Comparison of ENCODE assay signal across 2 cellular contexts in genomic region chr21:36422279-36423098, GRCh38.
A peak's percentile ranks its signal among the peaks of the same experiment; 100 is the strongest.
TF ChIP-seq lines count a peak whose summit lies in the region.

No MANE protein-coding gene starts in this region.

TF ChIP-seq in GM23338, 12 proteins besides CTCF, POLR2A, EP300 and RAD21:
- no peak for TF ChIP-seq REST (IDR thresholded peaks at IDR 0.05; ENCODE audit: unreplicated experiment)

TF ChIP-seq in GM12878, 131 proteins besides CTCF, POLR2A, EP300 and RAD21:
- TF ChIP-seq SMC3 (IDR thresholded peaks at IDR 0.05; ENCODE audit: borderline replicate concordance, low read length) (peak; percentile 52; the same call in 1 of the 2 replicates), IRF4 (IDR thresholded peaks at IDR 0.05; ENCODE audit: low read depth, low read length) (no peak), ZNF207 (IDR thresholded peaks at IDR 0.05; ENCODE audit: borderline replicate concordance) (peak; percentile 29; the same call in 1 of the 2 replicates), BHLHE40 (IDR thresholded peaks at IDR 0.05; ENCODE audit: borderline replicate concordance in 1 of 2, low read depth in 2 of 2, low read length in 1 of 2) (peak in 1 of 2 experiments; percentile 48; a peak in 1 of 4 replicates), CUX1 (IDR thresholded peaks at IDR 0.05; ENCODE audit: insufficient replicate concordance, low read depth, low read length) (no peak), PAX8 (IDR thresholded peaks at IDR 0.05) (no peak), RB1 (IDR thresholded peaks at IDR 0.05; ENCODE audit: borderline replicate concordance) (no peak), ZNF384 (IDR thresholded peaks at IDR 0.05; ENCODE audit: borderline replicate concordance, low read depth, low read length) (no peak)
TF ChIP-seq in GM12878: peak in this region for 3.
